ENCODE assay signal across 8 cellular contexts in genomic region chr6:109382576-109383437, GRCh38. TPM values are rescaled to one million over a fixed set of nuclear protein-coding genes. Genes with fewer than 3 reads are reported as not detected.
DNase-seq lines count a peak whose midpoint lies in the region; ATAC-seq and TF ChIP-seq lines count a peak whose summit lies in the region.

No MANE protein-coding gene starts in this region.

- peak overlapping the region; percentile 100 for H3K27ac Mint-ChIP-seq in progenitor cell of endocrine pancreas

- peaks cover 6% of the 10 kb centered on the region for H3K36me3 ChIP-seq in left ventricle myocardium inferior

- H3K27me3 ChIP-seq in left ventricle myocardium inferior (ENCODE audit: low read depth) = no peaks in the 10 kb centered on the region

- intact Hi-C loops in left ventricle myocardium inferior (cut with micrococcal nuclease) = loop anchor here (10.0 kb wide), 1 partner anchor 278 kb away; no protein-coding TSS in a partner anchor

- peaks cover 37% of the 10 kb centered on the region for H3K4me1 Mint-ChIP-seq in progenitor cell of endocrine pancreas (ENCODE audit: low read depth)

- peaks cover 9% of the 10 kb centered on the region for H3K36me3 Mint-ChIP-seq in progenitor cell of endocrine pancreas (ENCODE audit: insufficient read depth)

- H3K4me3 ChIP-seq in left ventricle myocardium inferior = peak overlapping the region; percentile 88

- peaks cover 5% of the 10 kb centered on the region for H3K27me3 Mint-ChIP-seq in progenitor cell of endocrine pancreas

- peak; percentile 63 for ATAC-seq in HG02884 (IDR thresholded peaks at IDR 0.05; ENCODE audit: unreplicated experiment)

- H3K27ac ChIP-seq in left ventricle myocardium inferior (replicated peaks) = peak overlapping the region; percentile 98

- DNase-seq in GM13976 (ENCODE audit: low spot score) = peak; percentile 92
- peak; percentile 94 for DNase-seq in NCI-H146 (lab: John Stamatoyannopoulos, UW)
- peak; percentile 84 to 97 (median 89) for DNase-seq in T-helper 1 cell
- DNase-seq in amniotic stem cell (lab: John Stamatoyannopoulos, UW) = peak; percentile 82
- DNase-seq in left ventricle myocardium inferior = peak; percentile 94
- DNase-seq in progenitor cell of endocrine pancreas (ENCODE audit: low spot score, unreplicated experiment) = peak; percentile 77
- peak; percentile 94 for DNase-seq in ureter (ENCODE audit: low spot score)

- H3K9me3 Mint-ChIP-seq in progenitor cell of endocrine pancreas (ENCODE audit: low read depth) = no peaks in the 10 kb centered on the region

- peak; percentile 38 for TF ChIP-seq CTCF in GM13976 (IDR thresholded peaks at IDR 0.05; ENCODE audit: borderline replicate concordance, control extremely low read depth, extremely low read depth, insufficient read depth, missing control alignments)
- TF ChIP-seq CTCF in left ventricle myocardium inferior (IDR thresholded peaks at IDR 0.05; ENCODE audit: borderline replicate concordance) = peak; percentile 64
- TF ChIP-seq CTCF in progenitor cell of endocrine pancreas (IDR thresholded peaks at IDR 0.05; ENCODE audit: unreplicated experiment) = peak; percentile 69

- in situ Hi-C loops in GM13976 (cut with MboI; ENCODE audit: low sequenced_read_pairs, unreplicated experiment) = loop anchor here (10.0 kb wide), 2 partner anchors 198 to 288 kb away; partner anchors contain the start of genes CEP57L1 and SESN1

- no peaks in the 10 kb centered on the region for H3K9me3 ChIP-seq in left ventricle myocardium inferior (replicated peaks)

- peak overlapping the region; percentile 90 for H3K4me3 Mint-ChIP-seq in progenitor cell of endocrine pancreas (ENCODE audit: low read depth)

- H3K4me1 ChIP-seq in left ventricle myocardium inferior = peaks cover 59% of the 10 kb centered on the region

RNA-seq across cellular contexts. Expression of gene CD164, which starts 0.5 kb away (rescaled TPM):
- 93.3 TPM for total RNA-seq in left ventricle myocardium inferior
- total RNA-seq in progenitor cell of endocrine pancreas = 258 and 262 TPM in 2 replicates
- total RNA-seq in ureter = 306 TPM

RNA-seq across cellular contexts. Expression of gene PPIL6, which starts 57.6 kb away (rescaled TPM):
- 3.9 TPM for total RNA-seq in left ventricle myocardium inferior
- 7.0 and 7.9 TPM in 2 replicates for total RNA-seq in progenitor cell of endocrine pancreas
- 2.9 TPM for total RNA-seq in ureter

RNA-seq across cellular contexts. Expression of gene SMPD2, which starts 57.7 kb away (rescaled TPM):
- total RNA-seq in left ventricle myocardium inferior (3.5 TPM), progenitor cell of endocrine pancreas (13.6 and 17.5 TPM in 2 replicates), ureter (15.3 TPM)

Comparison
In these comparisons a context has a peak if more than half of its experiments do, and no peak if none do; other contexts are left out.
1. Peak in every context shown above with its lines: DNase-seq, ATAC-seq, H3K4me3 ChIP-seq and H3K27ac ChIP-seq.